Comparison of ENCODE assay signal across 29 cellular contexts in the genomic region with DNA sequence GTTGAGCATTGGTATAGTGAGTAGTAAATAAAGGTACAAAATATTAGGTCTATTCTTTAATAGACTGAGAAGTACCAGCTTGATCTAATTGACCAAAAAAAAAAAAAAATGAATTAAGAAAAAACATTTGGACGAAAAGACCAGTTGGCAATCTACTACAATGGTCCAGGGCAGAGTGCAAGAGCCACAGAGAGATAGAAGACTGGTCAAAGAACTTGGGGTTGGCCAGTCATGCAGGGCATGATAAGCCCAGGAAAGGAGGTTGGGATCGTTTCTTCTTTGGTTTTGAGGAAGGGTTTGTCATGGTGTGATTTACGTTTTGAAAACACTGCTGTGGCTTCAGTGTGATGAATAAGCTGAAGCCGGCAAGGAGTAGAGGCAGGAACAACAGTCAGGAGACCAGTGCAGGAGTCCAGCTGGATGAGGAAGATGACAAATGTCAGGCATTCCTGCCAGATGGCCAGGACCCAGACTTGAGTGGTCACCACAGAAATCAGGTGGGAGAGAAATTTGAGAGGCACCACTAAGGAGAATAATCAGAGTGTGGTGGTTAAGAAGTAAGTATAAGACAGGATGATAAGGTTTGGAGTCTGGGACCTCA. TPM values are rescaled to one million over a fixed set of nuclear protein-coding genes. Genes with fewer than 3 reads are reported as not detected.
A peak's percentile ranks its signal among the peaks of the same experiment; 100 is the strongest.
DNase-seq lines count a peak whose midpoint lies in the region; ATAC-seq and TF ChIP-seq lines count a peak whose summit lies in the region.
"Had no signal": no experiment of that assay in that cellular context is flagged by ENCODE, and none has a peak within 500 bp of the region (broad histone marks: within the 10 kb centered on the region; RNA-seq: fewer than 3 reads in every experiment).

No MANE protein-coding gene starts in this region.

- POLR2A ChIA-PET in activated CD4-positive, alpha-beta memory T cell treated with anti-CD3 and anti-CD28 coated beads for 36 hours (lab: Charles Lee): no interaction called here
- POLR2A ChIA-PET in activated CD4-positive, alpha-beta memory T cell treated with anti-CD3 and anti-CD28 coated beads, Interleukin-2, amount 10 ng/mL, durations not matched to agents 7 days and 5 days (lab: Charles Lee): no interaction called here

- no peak overlapping the region for H3K4me3 Mint-ChIP-seq in nephron progenitor cell
- no peak overlapping the region for H3K4me3 Mint-ChIP-seq in activated CD4-positive, alpha-beta memory T cell treated with anti-CD3 and anti-CD28 coated beads for 36 hours
- H3K4me3 Mint-ChIP-seq in activated CD4-positive, alpha-beta memory T cell treated with anti-CD3 and anti-CD28 coated beads, Interleukin-2, amount 10 ng/mL, durations not matched to agents 7 days and 5 days: no peak overlapping the region
- H3K4me3 Mint-ChIP-seq: activated CD8-positive, alpha-beta memory T cell treated with anti-CD3 and anti-CD28 coated beads, Interleukin-2, amount 10 ng/mL, durations not matched to agents 7 days and 5 days; activated naive CD4-positive, alpha-beta T cell treated with anti-CD3 and anti-CD28 coated beads, Interleukin-2, amount 50 U/mL, for 24 hours; activated T-helper 1 cell treated with anti-CD3 and anti-CD28 coated beads, Interleukin-12 subunit alpha, Interleukin-12 subunit beta, Interleukin-2, Interleukin-4 antibody, amounts not matched to agents 30 ng/mL and 10 ng/mL and 1 ng/mL, durations not matched to agents 14 hours and 24 hours and 36 hours; CD4-positive, CD25-positive, alpha-beta regulatory T cell; neural progenitor cell had no signal

- no peak overlapping the region for H3K4me3 ChIP-seq in astrocyte of the spinal cord (ENCODE audit: low read depth, low read length)
- H3K4me3 ChIP-seq: K562, neural progenitor cell, sigmoid colon had no signal

- H3K27ac Mint-ChIP-seq in nephron progenitor cell: peak overlapping the region; percentile 62
- no peak overlapping the region for H3K27ac Mint-ChIP-seq in activated CD4-positive, alpha-beta memory T cell treated with anti-CD3 and anti-CD28 coated beads for 36 hours
- H3K27ac Mint-ChIP-seq in activated CD4-positive, alpha-beta memory T cell treated with anti-CD3 and anti-CD28 coated beads, Interleukin-2, amount 10 ng/mL, durations not matched to agents 7 days and 5 days: no peak overlapping the region
- H3K27ac Mint-ChIP-seq: activated CD8-positive, alpha-beta memory T cell treated with anti-CD3 and anti-CD28 coated beads, Interleukin-2, amount 10 ng/mL, durations not matched to agents 7 days and 5 days; activated naive CD4-positive, alpha-beta T cell treated with anti-CD3 and anti-CD28 coated beads, Interleukin-2, amount 50 U/mL, for 24 hours; activated T-helper 1 cell treated with anti-CD3 and anti-CD28 coated beads, Interleukin-12 subunit alpha, Interleukin-12 subunit beta, Interleukin-2, Interleukin-4 antibody, amounts not matched to agents 30 ng/mL and 10 ng/mL and 1 ng/mL, durations not matched to agents 14 hours and 24 hours and 36 hours; neural progenitor cell had no signal

- no peak for ATAC-seq in Right ventricle myocardium superior (ENCODE audit: poor library complexity)
- ATAC-seq: activated CD8-positive, alpha-beta memory T cell treated with anti-CD3 and anti-CD28 coated beads, Interleukin-2, amount 10 ng/mL, durations not matched to agents 7 days and 5 days; K562; Right ventricle myocardium inferior had no signal

- intact Hi-C loops in activated CD4-positive, alpha-beta memory T cell treated with anti-CD3 and anti-CD28 coated beads for 36 hours (cut with micrococcal nuclease): loop anchor here (5.0 to 10.0 kb wide), 2 partner anchors 546 to 804 kb away; no protein-coding TSS in a partner anchor
- intact Hi-C loops in Right ventricle myocardium superior (cut with DNase I): no loop called here

- peaks cover 3% of the 10 kb centered on the region for H3K27me3 Mint-ChIP-seq in nephron progenitor cell (ENCODE audit: low read depth, poor library complexity)
- no peaks in the 10 kb centered on the region for H3K27me3 Mint-ChIP-seq in activated CD4-positive, alpha-beta memory T cell treated with anti-CD3 and anti-CD28 coated beads for 36 hours
- no peaks in the 10 kb centered on the region for H3K27me3 Mint-ChIP-seq in activated CD4-positive, alpha-beta memory T cell treated with anti-CD3 and anti-CD28 coated beads, Interleukin-2, amount 10 ng/mL, durations not matched to agents 7 days and 5 days
- H3K27me3 Mint-ChIP-seq: activated CD8-positive, alpha-beta memory T cell treated with anti-CD3 and anti-CD28 coated beads, Interleukin-2, amount 10 ng/mL, durations not matched to agents 7 days and 5 days; activated naive CD4-positive, alpha-beta T cell treated with anti-CD3 and anti-CD28 coated beads, Interleukin-2, amount 50 U/mL, for 24 hours; CD4-positive, CD25-positive, alpha-beta regulatory T cell had no signal

- H3K9me3 Mint-ChIP-seq in nephron progenitor cell: no peaks in the 10 kb centered on the region
- H3K9me3 Mint-ChIP-seq in activated CD4-positive, alpha-beta memory T cell treated with anti-CD3 and anti-CD28 coated beads for 36 hours: no peaks in the 10 kb centered on the region
- no peaks in the 10 kb centered on the region for H3K9me3 Mint-ChIP-seq in activated CD4-positive, alpha-beta memory T cell treated with anti-CD3 and anti-CD28 coated beads, Interleukin-2, amount 10 ng/mL, durations not matched to agents 7 days and 5 days
- H3K9me3 Mint-ChIP-seq: activated naive CD4-positive, alpha-beta T cell treated with anti-CD3 and anti-CD28 coated beads, Interleukin-2, amount 50 U/mL, for 24 hours; activated T-helper 1 cell treated with anti-CD3 and anti-CD28 coated beads, Interleukin-12 subunit alpha, Interleukin-12 subunit beta, Interleukin-2, Interleukin-4 antibody, amounts not matched to agents 30 ng/mL and 10 ng/mL and 1 ng/mL, durations not matched to agents 14 hours and 24 hours and 36 hours; CD4-positive, CD25-positive, alpha-beta regulatory T cell; neural progenitor cell had no signal

- peaks cover 19% of the 10 kb centered on the region for H3K4me1 Mint-ChIP-seq in nephron progenitor cell
- no peaks in the 10 kb centered on the region for H3K4me1 Mint-ChIP-seq in activated CD4-positive, alpha-beta memory T cell treated with anti-CD3 and anti-CD28 coated beads for 36 hours (ENCODE audit: low read depth)
- H3K4me1 Mint-ChIP-seq in activated CD4-positive, alpha-beta memory T cell treated with anti-CD3 and anti-CD28 coated beads, Interleukin-2, amount 10 ng/mL, durations not matched to agents 7 days and 5 days: peaks cover 2% of the 10 kb centered on the region
- H3K4me1 Mint-ChIP-seq: activated CD8-positive, alpha-beta memory T cell treated with anti-CD3 and anti-CD28 coated beads, Interleukin-2, amount 10 ng/mL, durations not matched to agents 7 days and 5 days; activated naive CD4-positive, alpha-beta T cell treated with anti-CD3 and anti-CD28 coated beads, Interleukin-2, amount 50 U/mL, for 24 hours had no signal

- in situ Hi-C loops in astrocyte of the spinal cord (cut with HindIII; ENCODE audit: low sequenced_read_pairs): no loop called here

- CTCF ChIA-PET in activated CD4-positive, alpha-beta memory T cell treated with anti-CD3 and anti-CD28 coated beads for 36 hours (lab: Charles Lee): no interaction called here
- CTCF ChIA-PET in activated CD4-positive, alpha-beta memory T cell treated with anti-CD3 and anti-CD28 coated beads, Interleukin-2, amount 10 ng/mL, durations not matched to agents 7 days and 5 days (lab: Charles Lee): interaction anchor here (1.0 to 1.1 kb wide), 2 partner anchors 9 to 559 kb away, joined by 3 read pairs; no protein-coding TSS in a partner anchor

- TF ChIP-seq CTCF in astrocyte of the spinal cord (IDR thresholded peaks at IDR 0.05; ENCODE audit: low read depth, low read length): no peak
- no peak for TF ChIP-seq CTCF in nephron progenitor cell (IDR thresholded peaks at IDR 0.05)

- DNase-seq in GM03348 (ENCODE audit: low spot score) (peak; percentile 10), M059J (ENCODE audit: low read depth) (peak; percentile 68), astrocyte of the spinal cord (ENCODE audit: low read depth, low spot score) (peak; percentile 56), nephron progenitor cell (no peak), Right ventricle myocardium superior (no peak)
- DNase-seq in activated CD4-positive, alpha-beta memory T cell treated with anti-CD3 and anti-CD28 coated beads for 36 hours: no peak
- no peak for DNase-seq in activated CD4-positive, alpha-beta memory T cell treated with anti-CD3 and anti-CD28 coated beads, Interleukin-2, amount 10 ng/mL, durations not matched to agents 7 days and 5 days
- DNase-seq: activated CD4-positive, alpha-beta T cell treated with anti-CD3 and anti-CD28 coated beads for 4 hours; activated CD8-positive, alpha-beta memory T cell treated with anti-CD3 and anti-CD28 coated beads, Interleukin-2, amount 10 ng/mL, durations not matched to agents 7 days and 5 days; aorta; CD4-positive, CD25-positive, alpha-beta regulatory T cell; DMS 273 treated with DMSO at 0.1 percent for 48 hours; GF-D8; hippocampal formation; NCI-H187; NCI-H69; sigmoid colon had no signal

- H3K36me3 Mint-ChIP-seq in nephron progenitor cell (ENCODE audit: low read depth): peaks cover 12% of the 10 kb centered on the region
- no peaks in the 10 kb centered on the region for H3K36me3 Mint-ChIP-seq in activated CD4-positive, alpha-beta memory T cell treated with anti-CD3 and anti-CD28 coated beads for 36 hours
- no peaks in the 10 kb centered on the region for H3K36me3 Mint-ChIP-seq in activated CD4-positive, alpha-beta memory T cell treated with anti-CD3 and anti-CD28 coated beads, Interleukin-2, amount 10 ng/mL, durations not matched to agents 7 days and 5 days (ENCODE audit: low read depth)
- H3K36me3 Mint-ChIP-seq: activated CD8-positive, alpha-beta memory T cell treated with anti-CD3 and anti-CD28 coated beads, Interleukin-2, amount 10 ng/mL, durations not matched to agents 7 days and 5 days; activated naive CD4-positive, alpha-beta T cell treated with anti-CD3 and anti-CD28 coated beads, Interleukin-2, amount 50 U/mL, for 24 hours; CD4-positive, CD25-positive, alpha-beta regulatory T cell had no signal

RNA-seq across cellular contexts. Expression of gene SMLR1, which starts 14.0 kb away (rescaled TPM):
- total RNA-seq in M059J (2014; rRNA removed; shearing (Covaris generic)): not detected in 2 replicates
- not detected for total RNA-seq in activated CD4-positive, alpha-beta memory T cell treated with anti-CD3 and anti-CD28 coated beads for 36 hours
- total RNA-seq in activated CD4-positive, alpha-beta memory T cell treated with anti-CD3 and anti-CD28 coated beads, Interleukin-2, amount 10 ng/mL, durations not matched to agents 7 days and 5 days: not detected
- total RNA-seq in Right ventricle myocardium superior: not detected
- total RNA-seq: activated CD8-positive, alpha-beta memory T cell treated with anti-CD3 and anti-CD28 coated beads, Interleukin-2, amount 10 ng/mL, durations not matched to agents 7 days and 5 days; activated T-helper 1 cell treated with anti-CD3 and anti-CD28 coated beads, Interleukin-12 subunit alpha, Interleukin-12 subunit beta, Interleukin-2, Interleukin-4 antibody, amounts not matched to agents 30 ng/mL and 10 ng/mL and 1 ng/mL, durations not matched to agents 14 hours and 24 hours and 36 hours; aorta; CD4-positive, CD25-positive, alpha-beta regulatory T cell; cerebellum; epithelial cell of proximal tubule; frontal cortex; K562; lower leg skin; mononuclear cell; posterior vena cava; Right ventricle myocardium inferior; sigmoid colon; ureter had no signal

Comparison
In these comparisons a context has a peak if more than half of its experiments do, and no peak if none do; other contexts are left out.
1. DNase-seq: peak in GM03348 (single experiment), M059J (single experiment) and astrocyte of the spinal cord (single experiment); none in nephron progenitor cell (single experiment), activated CD4-positive, alpha-beta memory T cell treated with anti-CD3 and anti-CD28 coated beads for 36 hours (single experiment), activated CD4-positive, alpha-beta memory T cell treated with anti-CD3 and anti-CD28 coated beads, Interleukin-2, amount 10 ng/mL, durations not matched to agents 7 days and 5 days (single experiment) and Right ventricle myocardium superior (single experiment).